In the genomic region with DNA sequence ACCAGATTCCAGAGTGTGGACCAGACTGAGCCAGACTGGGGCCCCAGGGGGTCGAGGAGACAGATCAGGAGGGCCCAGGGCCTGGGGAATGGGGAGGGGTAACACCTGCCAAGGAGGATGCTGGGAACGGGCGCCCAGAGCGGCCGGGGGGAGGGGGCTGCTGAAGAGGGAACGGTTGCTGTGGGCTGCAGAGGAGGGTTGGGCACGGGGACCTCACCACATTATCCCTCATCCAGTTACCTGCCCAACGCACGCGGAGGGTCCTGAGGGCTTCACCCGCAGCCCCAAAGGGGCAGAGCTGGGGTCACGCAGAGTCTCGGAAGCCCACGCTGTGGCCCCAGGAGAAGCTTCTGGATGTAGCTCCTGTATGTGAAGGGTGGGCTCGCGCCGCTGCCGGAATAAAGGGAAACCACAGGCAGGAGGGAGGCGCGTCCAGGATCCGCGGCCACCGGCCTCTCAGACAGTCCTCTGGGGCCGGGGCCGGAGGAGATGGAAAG, we compare ENCODE assay signal across 6 cellular contexts. TPM values are rescaled to one million over a fixed set of nuclear protein-coding genes. Genes with fewer than 3 reads are reported as not detected.
DNase-seq lines count a peak whose midpoint lies in the region; ATAC-seq and TF ChIP-seq lines count a peak whose summit lies in the region.

No MANE protein-coding gene starts in this region.

- H3K27ac Mint-ChIP-seq in activated naive CD4-positive, alpha-beta T cell treated with anti-CD3 and anti-CD28 coated beads for 36 hours: peak overlapping the region; percentile 56

- peaks cover 11% of the 10 kb centered on the region for H3K36me3 Mint-ChIP-seq in activated naive CD4-positive, alpha-beta T cell treated with anti-CD3 and anti-CD28 coated beads for 36 hours (ENCODE audit: low read depth)

- H3K9ac ChIP-seq in endocrine pancreas (ENCODE audit: control insufficient read depth, insufficient read depth, low read length): peak overlapping the region; percentile 76

- ATAC-seq in GM21717 (IDR thresholded peaks at IDR 0.05; ENCODE audit: unreplicated experiment): no peak

- H3K9me3 ChIP-seq in endocrine pancreas (ENCODE audit: control insufficient read depth, low read length): no peaks in the 10 kb centered on the region

- intact Hi-C loops in activated naive CD4-positive, alpha-beta T cell treated with anti-CD3 and anti-CD28 coated beads for 36 hours (cut with micrococcal nuclease): loop anchor here (1.0 to 5.0 kb wide), 4 partner anchors 9 to 268 kb away; partner anchors contain the start of genes TRABD and TUBGCP6

- no peaks in the 10 kb centered on the region for H3K27me3 Mint-ChIP-seq in activated naive CD4-positive, alpha-beta T cell treated with anti-CD3 and anti-CD28 coated beads for 36 hours (ENCODE audit: low read depth)

- H3K36me3 ChIP-seq in endocrine pancreas (ENCODE audit: control insufficient read depth, insufficient read depth, low read length): no peaks in the 10 kb centered on the region

- peaks cover 23% of the 10 kb centered on the region for H3K4me1 Mint-ChIP-seq in activated naive CD4-positive, alpha-beta T cell treated with anti-CD3 and anti-CD28 coated beads for 36 hours (ENCODE audit: low read depth)

- no peaks in the 10 kb centered on the region for H3K9me3 Mint-ChIP-seq in activated naive CD4-positive, alpha-beta T cell treated with anti-CD3 and anti-CD28 coated beads for 36 hours

- no peak for DNase-seq in activated naive CD4-positive, alpha-beta T cell treated with anti-CD3 and anti-CD28 coated beads for 36 hours
- DNase-seq in activated naive CD4-positive, alpha-beta T cell treated with anti-CD3 and anti-CD28 coated beads, Interleukin-2, amount 50 U/mL, for 16 hours: no peak
- DNase-seq in skeletal muscle cell (ENCODE audit: low read depth): no peak
- no peak for DNase-seq in GM10266 (ENCODE audit: extremely low spot score)

- H3K4me3 Mint-ChIP-seq in activated naive CD4-positive, alpha-beta T cell treated with anti-CD3 and anti-CD28 coated beads for 36 hours: peak overlapping the region; percentile 65

- H3K4me1 ChIP-seq in endocrine pancreas (ENCODE audit: control insufficient read depth, insufficient read depth, low read length): no peaks in the 10 kb centered on the region

- H3K4me3 ChIP-seq in endocrine pancreas (ENCODE audit: control insufficient read depth, insufficient read depth, low read length) (no peak overlapping the region), skeletal muscle cell (ENCODE audit: low read depth, low read length) (peak overlapping the region; percentile 70)

- no peaks in the 10 kb centered on the region for H3K27me3 ChIP-seq in endocrine pancreas (ENCODE audit: control insufficient read depth, insufficient read depth, low read length)

- TF ChIP-seq CTCF in GM10266 (IDR thresholded peaks at IDR 0.05; ENCODE audit: control insufficient read depth, insufficient read depth, low read depth, missing control alignments): no peak

- CTCF ChIA-PET in activated naive CD4-positive, alpha-beta T cell treated with anti-CD3 and anti-CD28 coated beads for 36 hours (lab: Charles Lee): no interaction called here

RNA-seq across cellular contexts. Expression of gene SELENOO, which starts 0.9 kb away (rescaled TPM):
- total RNA-seq in activated naive CD4-positive, alpha-beta T cell treated with anti-CD3 and anti-CD28 coated beads for 36 hours: 10 to 100 TPM; 16.5 to 16.7 TPM

RNA-seq across cellular contexts. Expression of gene TRABD, which starts 14.2 kb away (rescaled TPM):
- 10 to 100 TPM; 61.0 to 62.8 TPM for total RNA-seq in activated naive CD4-positive, alpha-beta T cell treated with anti-CD3 and anti-CD28 coated beads for 36 hours

RNA-seq across cellular contexts. Expression of gene PANX2, which starts 29.4 kb away (rescaled TPM):
- 1 to 10 TPM; 1.2 to 1.7 TPM for total RNA-seq in activated naive CD4-positive, alpha-beta T cell treated with anti-CD3 and anti-CD28 coated beads for 36 hours

RNA-seq across cellular contexts. Expression of gene TUBGCP6, which starts 44.9 kb away (rescaled TPM):
- 10 to 100 TPM; 44.5 to 47.8 TPM for total RNA-seq in activated naive CD4-positive, alpha-beta T cell treated with anti-CD3 and anti-CD28 coated beads for 36 hours

RNA-seq across cellular contexts. Expression of gene HDAC10, which starts 51.2 kb away (rescaled TPM):
- total RNA-seq in activated naive CD4-positive, alpha-beta T cell treated with anti-CD3 and anti-CD28 coated beads for 36 hours: 10 to 100 TPM; 35.4 to 38.0 TPM
